In the genomic region with DNA sequence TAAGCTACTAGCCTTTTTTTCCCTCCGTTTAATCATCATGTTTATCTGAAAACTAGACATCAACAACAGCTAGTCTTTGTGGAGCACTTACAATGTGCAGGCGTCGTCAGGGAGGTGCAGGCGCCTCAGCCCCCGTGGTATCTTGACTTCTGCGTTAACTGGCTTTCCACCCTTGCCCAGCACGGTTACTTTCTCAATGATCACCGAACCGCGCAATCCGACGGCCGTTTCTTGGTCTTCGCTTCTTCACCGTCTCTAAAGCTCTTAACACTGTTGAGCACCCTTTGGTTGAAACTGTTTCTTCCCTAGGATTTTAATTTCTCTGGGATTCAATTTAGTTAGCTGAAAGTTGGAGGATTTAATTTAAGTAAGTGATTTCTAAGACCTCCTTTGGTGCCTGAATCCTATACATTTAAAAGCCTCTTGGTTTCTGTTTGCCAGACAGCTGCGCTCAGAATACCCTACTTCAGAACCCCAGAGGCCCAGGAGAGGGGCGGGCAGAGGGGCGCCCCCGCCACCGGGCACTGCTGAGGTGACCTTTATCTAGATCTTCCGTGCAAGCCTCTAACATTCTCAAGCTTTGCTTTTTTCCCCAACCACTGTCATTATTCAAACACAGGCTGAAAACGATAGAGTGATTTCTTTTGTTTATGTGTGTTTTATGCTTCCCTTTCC, we compare ENCODE assay signal across 1 cellular context.
TF ChIP-seq lines count a peak whose summit lies in the region.

No MANE protein-coding gene starts in this region.

TF ChIP-seq in HepG2, 621 proteins besides CTCF, POLR2A, EP300 and RAD21:
- TF ChIP-seq ZBTB3 (CRISPR knock-in tag; IDR thresholded peaks at IDR 0.05; ENCODE audit: borderline replicate concordance, low read depth), result no peak
- TF ChIP-seq TMF1 (CRISPR knock-in tag; IDR thresholded peaks at IDR 0.05; ENCODE audit: low read depth), result no peak
- TF ChIP-seq ZNF556 (CRISPR knock-in tag; IDR thresholded peaks at IDR 0.05; ENCODE audit: borderline replicate concordance), result no peak
- no peak for TF ChIP-seq ZNF792 (CRISPR knock-in tag; IDR thresholded peaks at IDR 0.05)
- no peak for TF ChIP-seq POLR2AphosphoS2 (IDR thresholded peaks at IDR 0.05; ENCODE audit: low read depth, low read length)
- TF ChIP-seq ZFP90 (CRISPR knock-in tag; IDR thresholded peaks at IDR 0.05; ENCODE audit: borderline replicate concordance), result no peak
- TF ChIP-seq HOXA3 (CRISPR knock-in tag; IDR thresholded peaks at IDR 0.05), result no peak
- TF ChIP-seq MATR3 (CRISPR knock-in tag; IDR thresholded peaks at IDR 0.05), result no peak
- TF ChIP-seq ZNF567 (CRISPR knock-in tag; IDR thresholded peaks at IDR 0.05; ENCODE audit: borderline replicate concordance), result no peak
- TF ChIP-seq RBAK (CRISPR knock-in tag; IDR thresholded peaks at IDR 0.05), result no peak
- no peak for TF ChIP-seq KDM1A (CRISPR knock-in tag; IDR thresholded peaks at IDR 0.05)
- no peak for TF ChIP-seq ZNF205 (CRISPR knock-in tag; IDR thresholded peaks at IDR 0.05)
